Comparison of ENCODE assay signal across 15 cellular contexts in genomic region chr4:123621072-123621705, GRCh38.
DNase-seq lines count a peak whose midpoint lies in the region; ATAC-seq, FAIRE-seq and TF ChIP-seq lines count a peak whose summit lies in the region.
"Had no signal": no experiment of that assay in that cellular context is flagged by ENCODE, and none has a peak within 500 bp of the region (broad histone marks: within the 10 kb centered on the region; RNA-seq: fewer than 3 reads in every experiment).

No MANE protein-coding gene starts in this region.

- FAIRE-seq in GM12878 (lab: Jason Lieb, UNC), result no peak
- FAIRE-seq: A549 had no signal

- H3K36me3 Mint-ChIP-seq in activated T-helper 1 cell treated with anti-CD3 and anti-CD28 coated beads, Interleukin-12 subunit alpha, Interleukin-12 subunit beta, Interleukin-2, Interleukin-4 antibody, amounts not matched to agents 30 ng/mL and 10 ng/mL and 1 ng/mL, durations not matched to agents 14 hours and 24 hours and 36 hours (ENCODE audit: low read depth), result peaks cover 5% of the 10 kb centered on the region

- POLR2A ChIA-PET in GM12878 (lab: Charles Lee), result no interaction called here

- no peak overlapping the region for H3K27ac Mint-ChIP-seq in activated T-helper 1 cell treated with anti-CD3 and anti-CD28 coated beads, Interleukin-12 subunit alpha, Interleukin-12 subunit beta, Interleukin-2, Interleukin-4 antibody, amounts not matched to agents 30 ng/mL and 10 ng/mL and 1 ng/mL, durations not matched to agents 14 hours and 24 hours and 36 hours

- no peak overlapping the region for H3K4me3 Mint-ChIP-seq in activated T-helper 1 cell treated with anti-CD3 and anti-CD28 coated beads, Interleukin-12 subunit alpha, Interleukin-12 subunit beta, Interleukin-2, Interleukin-4 antibody, amounts not matched to agents 30 ng/mL and 10 ng/mL and 1 ng/mL, durations not matched to agents 14 hours and 24 hours and 36 hours

- in situ Hi-C loops in GM12878 (cut with MboI), result no loop called here

- no peaks in the 10 kb centered on the region for H3K4me1 ChIP-seq in GM12878 (ENCODE audit: control insufficient read depth, insufficient read depth, low read length)
- peaks cover 15 to 26% of the 10 kb centered on the region in 2 donors for H3K4me1 ChIP-seq in left lung
- H3K4me1 ChIP-seq: A549, foreskin keratinocyte had no signal

- no peak for TF ChIP-seq POLR2A in GM12878 (IDR thresholded peaks at IDR 0.05; ENCODE audit: low read depth, low read length)

- H3K79me2 ChIP-seq in GM12878 (ENCODE audit: control insufficient read depth, insufficient read depth, low read length), result no peaks in the 10 kb centered on the region

- H4K20me1 ChIP-seq in GM12878 (ENCODE audit: control insufficient read depth, insufficient read depth), result no peaks in the 10 kb centered on the region

- WGBS in GM12878 (ENCODE audit: insufficient coverage, insufficient replicate concordance, low lambda C conversion rate, missing lambda C conversion rate), result 44% methylated on average over 5 of the region's 5 CpGs

- DNase-seq in SIG-M5 treated with dmso at 0.1 percent for 504 hours (lab: John Stamatoyannopoulos, UW; ENCODE audit: unreplicated experiment) (peak; percentile 50), SIG-M5 (lab: John Stamatoyannopoulos, UW) (no peak), GM12878 (ENCODE audit: low read depth, low spot score) (no peak), left lung (no peak), stromal cell of bone marrow (ENCODE audit: low read depth) (peak; percentile 53)
- DNase-seq in activated T-helper 1 cell treated with anti-CD3 and anti-CD28 coated beads, Interleukin-12 subunit alpha, Interleukin-12 subunit beta, Interleukin-2, Interleukin-4 antibody, amounts not matched to agents 30 ng/mL and 10 ng/mL and 1 ng/mL, durations not matched to agents 14 hours and 24 hours and 36 hours (ENCODE audit: low spot score), result no peak
- DNase-seq: central memory CD4-positive, alpha-beta T cell; DMS79 treated with DMSO at 0.1 percent for 48 hours; foreskin keratinocyte; stimulated activated CD8-positive, alpha-beta memory T cell treated with anti-CD3 and anti-CD28 coated beads, Interleukin-4, amount 100 ng/mL, for 48 hours had no signal

- TF ChIP-seq CTCF in GM12878 (IDR thresholded peaks at IDR 0.05 in 2 of 3, conservative IDR thresholded peaks at IDR 0.05 in 1 of 3; ENCODE audit: control insufficient read depth in 2 of 3, extremely low read depth in 1 of 3, insufficient read depth in 1 of 3, low read depth in 3 of 3, low read length in 3 of 3) (no peak), left lung (IDR thresholded peaks at IDR 0.05) (no peak)

- H3K27ac ChIP-seq in GM12878 (ENCODE audit: control insufficient read depth, insufficient read depth), result no peak overlapping the region
- peak overlapping the region in 1 of 2 donors; percentile 31 for H3K27ac ChIP-seq in left lung
- H3K27ac ChIP-seq: A549, foreskin keratinocyte, RWPE1, VCaP had no signal

- intact Hi-C loops in GM12878 (cut with micrococcal nuclease; ENCODE audit: unreplicated experiment), result no loop called here
- intact Hi-C loops in left lung (cut with DNase I), result no loop called here
- intact Hi-C loops in activated T-helper 1 cell treated with anti-CD3 and anti-CD28 coated beads, Interleukin-12 subunit alpha, Interleukin-12 subunit beta, Interleukin-2, Interleukin-4 antibody, amounts not matched to agents 30 ng/mL and 10 ng/mL and 1 ng/mL, durations not matched to agents 14 hours and 24 hours and 36 hours (cut with micrococcal nuclease), result no loop called here

- H3K4me1 Mint-ChIP-seq in activated T-helper 1 cell treated with anti-CD3 and anti-CD28 coated beads, Interleukin-12 subunit alpha, Interleukin-12 subunit beta, Interleukin-2, Interleukin-4 antibody, amounts not matched to agents 30 ng/mL and 10 ng/mL and 1 ng/mL, durations not matched to agents 14 hours and 24 hours and 36 hours (ENCODE audit: low read depth), result peaks cover 29% of the 10 kb centered on the region

- H3K27me3 ChIP-seq in GM12878 (replicated peaks in 1 of 2; ENCODE audit: control insufficient read depth in 2 of 2, insufficient read depth in 2 of 2, low read length in 1 of 2) (no peaks in the 10 kb centered on the region; a peak in 1 of 4 replicates), left lung (no peaks in the 10 kb centered on the region)
- H3K27me3 ChIP-seq: foreskin keratinocyte had no signal

- TF ChIP-seq EP300 in GM12878 (IDR thresholded peaks at IDR 0.05; ENCODE audit: borderline replicate concordance in 1 of 2, control insufficient read depth in 1 of 2, low read depth in 2 of 2, low read length in 2 of 2), result no peak

- H3K36me3 ChIP-seq in GM12878 (ENCODE audit: control insufficient read depth in 2 of 2, insufficient read depth in 2 of 2, low read length in 1 of 2), result no peaks in the 10 kb centered on the region
- H3K36me3 ChIP-seq in left lung, result no peaks in the 10 kb centered on the region

- H3K9ac ChIP-seq in GM12878 (ENCODE audit: control insufficient read depth, insufficient read depth, low read length), result no peak overlapping the region

- H3K9me3 Mint-ChIP-seq in activated T-helper 1 cell treated with anti-CD3 and anti-CD28 coated beads, Interleukin-12 subunit alpha, Interleukin-12 subunit beta, Interleukin-2, Interleukin-4 antibody, amounts not matched to agents 30 ng/mL and 10 ng/mL and 1 ng/mL, durations not matched to agents 14 hours and 24 hours and 36 hours, result peaks cover 3% of the 10 kb centered on the region

- no peak overlapping the region for H2AFZ ChIP-seq in GM12878 (ENCODE audit: control insufficient read depth, low read depth, low read length)

- H3K27me3 Mint-ChIP-seq in activated T-helper 1 cell treated with anti-CD3 and anti-CD28 coated beads, Interleukin-12 subunit alpha, Interleukin-12 subunit beta, Interleukin-2, Interleukin-4 antibody, amounts not matched to agents 30 ng/mL and 10 ng/mL and 1 ng/mL, durations not matched to agents 14 hours and 24 hours and 36 hours (ENCODE audit: insufficient read depth), result peaks cover 9% of the 10 kb centered on the region

- no TSS peak for BruUV-seq in GM12878 (replicated peaks; lab: Mats Ljungman, UMichigan)

- H3K4me2 ChIP-seq in GM12878 (ENCODE audit: control insufficient read depth, insufficient read depth), result no peak overlapping the region
- H3K4me2 ChIP-seq: A549 had no signal

- no peaks in the 10 kb centered on the region; the same call in 1 of the 3 replicates for H3K9me3 ChIP-seq in GM12878 (replicated peaks; ENCODE audit: control insufficient read depth, insufficient read depth, low read length)
- H3K9me3 ChIP-seq in left lung, result no peaks in the 10 kb centered on the region
- H3K9me3 ChIP-seq: A549 had no signal

- RAD21 ChIA-PET in GM12878 (lab: Charles Lee; ENCODE audit: unreplicated experiment), result no interaction called here

- SMC1A ChIA-PET in GM12878 (lab: Charles Lee; ENCODE audit: uncharacterized antibody, unreplicated experiment), result interaction anchor here (0.9 to 1.6 kb wide), 6 partner anchors 9 to 221 kb away, joined by 3 to 6 read pairs (median 3); no protein-coding TSS in a partner anchor

- CTCF ChIA-PET in GM12878 (lab: Yijun Ruan, JAX), result interaction anchor here (0.9 kb wide), 1 partner anchor 58 kb away, joined by 3 read pairs; no protein-coding TSS in a partner anchor

- ATAC-seq in GM12878, result no peak; the same call in 2 of the 3 replicates
- ATAC-seq in left lung, result peak; percentile 28
- no peak for ATAC-seq in HG02588 (IDR thresholded peaks at IDR 0.05; ENCODE audit: unreplicated experiment)
- no peak for ATAC-seq in HG03280 (IDR thresholded peaks at IDR 0.05; ENCODE audit: unreplicated experiment)
- ATAC-seq: A549, foreskin keratinocyte had no signal

- H3K4me3 ChIP-seq in GM12878 (no peak overlapping the region), left lung (no peak overlapping the region)
- H3K4me3 ChIP-seq: A549 had no signal

- TF ChIP-seq RAD21 in GM12878 (IDR thresholded peaks at IDR 0.05; ENCODE audit: insufficient read depth, low read depth, low read length), result no peak

TF ChIP-seq in GM12878, 131 proteins besides CTCF, POLR2A, EP300 and RAD21:
- TF ChIP-seq TCF3 (IDR thresholded peaks at IDR 0.05; ENCODE audit: borderline replicate concordance, insufficient read depth, low read depth, low read length), result no peak
- peak; percentile 36; the same call in 1 of the 2 replicates for TF ChIP-seq MTA2 (IDR thresholded peaks at IDR 0.05; ENCODE audit: low read depth)

Comparison
In these comparisons a context has a peak if more than half of its experiments do, and no peak if none do; other contexts are left out.
1. DNase-seq: peak in SIG-M5 treated with dmso at 0.1 percent for 504 hours (single experiment) and stromal cell of bone marrow (single experiment); none in SIG-M5 (single experiment), GM12878 (single experiment), left lung (0 of 2) and activated T-helper 1 cell treated with anti-CD3 and anti-CD28 coated beads, Interleukin-12 subunit alpha, Interleukin-12 subunit beta, Interleukin-2, Interleukin-4 antibody, amounts not matched to agents 30 ng/mL and 10 ng/mL and 1 ng/mL, durations not matched to agents 14 hours and 24 hours and 36 hours (single experiment).